In genomic region chr1:18646776-18647410, GRCh38 we compare ENCODE assay signal across 1 cellular context.
TF ChIP-seq lines count a peak whose summit lies in the region.

No MANE protein-coding gene starts in this region.

TF ChIP-seq in H1, 55 proteins besides CTCF, POLR2A, EP300 and RAD21:
- TF ChIP-seq TBP (IDR thresholded peaks at IDR 0.05; ENCODE audit: low read depth, low read length) (0 out of 2 replicates have a peak, but pooled peaks have one; percentile 20), E2F6 (IDR thresholded peaks at IDR 0.05) (0 out of 2 replicates have a peak, but pooled peaks have one; percentile 18), TAF1 (IDR thresholded peaks at IDR 0.05; ENCODE audit: low read depth, low read length) (no peak), CTBP2 (IDR thresholded peaks at IDR 0.05; ENCODE audit: borderline replicate concordance, insufficient read depth, insufficient read length, low read length) (no peak), MAX (IDR thresholded peaks at IDR 0.05) (peak; percentile 59)
